In the genomic region with DNA sequence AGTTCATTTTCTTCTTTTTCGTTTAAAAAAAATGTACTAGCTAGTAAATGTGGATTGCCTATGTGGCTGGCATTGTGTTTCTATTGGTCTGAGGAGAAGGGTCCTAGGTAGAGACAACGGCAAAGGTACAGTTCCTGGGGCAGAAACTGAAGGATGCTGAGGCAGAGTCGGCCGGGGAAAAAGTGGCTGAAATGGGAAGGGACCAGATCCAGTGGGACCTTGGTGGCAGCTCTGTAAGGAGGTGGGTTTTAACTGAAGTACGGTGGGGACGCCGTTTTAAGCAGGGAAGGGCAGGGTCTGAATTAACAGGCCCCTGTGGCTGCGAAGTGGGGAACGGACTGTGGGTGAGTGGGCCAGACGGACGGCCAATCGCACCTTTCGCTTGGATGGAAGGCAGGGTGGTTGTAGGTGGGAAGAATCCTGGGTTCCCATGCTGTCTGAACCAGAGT, we compare ENCODE assay signal across 8 cellular contexts. TPM values are rescaled to one million over a fixed set of nuclear protein-coding genes. Genes with fewer than 3 reads are reported as not detected.
DNase-seq lines count a peak whose midpoint lies in the region; ATAC-seq lines count a peak whose summit lies in the region.

No MANE protein-coding gene starts in this region.

- peaks cover 8 to 13% of the 10 kb centered on the region in 2 donors for H3K4me1 Mint-ChIP-seq in natural killer cell treated with Interleukin-12 subunit alpha and Interleukin-12 subunit beta and Interleukin-15 and Interleukin-18, amount 100 ng/mL, for 72 hours (ENCODE audit: low read depth in 2 of 2)

- H3K27me3 Mint-ChIP-seq in natural killer cell treated with Interleukin-12 subunit alpha and Interleukin-12 subunit beta and Interleukin-15 and Interleukin-18, amount 100 ng/mL, for 72 hours = no peaks in the 10 kb centered on the region

- H3K9me3 ChIP-seq in HAP-1 = no peaks in the 10 kb centered on the region
- H3K9me3 ChIP-seq in adipocyte (ENCODE audit: control insufficient read depth, low read length) = no peaks in the 10 kb centered on the region

- peak in 1 of 2 donors; percentile 1 for ATAC-seq in natural killer cell treated with Interleukin-12 subunit alpha and Interleukin-12 subunit beta and Interleukin-15 and Interleukin-18, amount 100 ng/mL, for 72 hours
- ATAC-seq in GM21786 (IDR thresholded peaks at IDR 0.05; ENCODE audit: unreplicated experiment) (no peak), HG03520 (IDR thresholded peaks at IDR 0.05; ENCODE audit: unreplicated experiment) (no peak)

- peak overlapping the region; percentile 61 for H2AFZ ChIP-seq in ACC112 (ENCODE audit: low read length, unreplicated experiment)

- DNase-seq in HAP-1 (ENCODE audit: low spot score in 2 of 2) (no peak), adipocyte (ENCODE audit: low read depth) (no peak), ecto neural progenitor cell (ENCODE audit: low spot score) (no peak), NCI-H128 (lab: John Stamatoyannopoulos, UW; ENCODE audit: unreplicated experiment) (no peak)
- DNase-seq in natural killer cell treated with Interleukin-12 subunit alpha and Interleukin-12 subunit beta and Interleukin-15 and Interleukin-18, amount 100 ng/mL, for 72 hours (ENCODE audit: low spot score) = no peak

- peak overlapping the region; percentile 99 for H3K9ac ChIP-seq in adipocyte (ENCODE audit: low read length)

- peak overlapping the region; percentile 48 for H3K4me3 Mint-ChIP-seq in natural killer cell treated with Interleukin-12 subunit alpha and Interleukin-12 subunit beta and Interleukin-15 and Interleukin-18, amount 100 ng/mL, for 72 hours

- H3K4me3 ChIP-seq in ACC112 (ENCODE audit: low read depth, low read length) (peak overlapping the region; percentile 93; the same call in 1 of the 2 replicates), HAP-1 (peak overlapping the region; percentile 18), adipocyte (ENCODE audit: low read length) (peak overlapping the region; percentile 99)

- no peaks in the 10 kb centered on the region for H3K36me3 ChIP-seq in ACC112 (ENCODE audit: insufficient read depth, low read length)
- peaks cover 8% of the 10 kb centered on the region for H3K36me3 ChIP-seq in HAP-1 (replicated peaks)
- peaks cover 5% of the 10 kb centered on the region for H3K36me3 ChIP-seq in adipocyte (ENCODE audit: control insufficient read depth, insufficient read depth, low read length, severe bottlenecking)

- H3K4me1 ChIP-seq in ACC112 (ENCODE audit: control insufficient read depth, insufficient read depth, low read length, unreplicated experiment) (peaks cover 7% of the 10 kb centered on the region), HAP-1 (peaks cover 3% of the 10 kb centered on the region), adipocyte (ENCODE audit: control insufficient read depth, insufficient read depth, low read length) (peaks cover 15% of the 10 kb centered on the region)

- in situ Hi-C loops in HAP-1 (cut with MboI; ENCODE audit: low sequenced_read_pairs) = no loop called here

- peak overlapping the region in 1 of 2 donors; percentile 29 for H3K27ac Mint-ChIP-seq in natural killer cell treated with Interleukin-12 subunit alpha and Interleukin-12 subunit beta and Interleukin-15 and Interleukin-18, amount 100 ng/mL, for 72 hours

- H3K27ac ChIP-seq in ACC112 (ENCODE audit: low read depth, low read length) = no peak overlapping the region

- no peaks in the 10 kb centered on the region for H3K27me3 ChIP-seq in ACC112 (ENCODE audit: insufficient read depth, low read length)
- H3K27me3 ChIP-seq in HAP-1 (ENCODE audit: low read depth) = no peaks in the 10 kb centered on the region
- H3K27me3 ChIP-seq in adipocyte (replicated peaks; ENCODE audit: control insufficient read depth, insufficient read depth, low read length) = no peaks in the 10 kb centered on the region

- no peaks in the 10 kb centered on the region for H3K36me3 Mint-ChIP-seq in natural killer cell treated with Interleukin-12 subunit alpha and Interleukin-12 subunit beta and Interleukin-15 and Interleukin-18, amount 100 ng/mL, for 72 hours

- H3K9me3 Mint-ChIP-seq in natural killer cell treated with Interleukin-12 subunit alpha and Interleukin-12 subunit beta and Interleukin-15 and Interleukin-18, amount 100 ng/mL, for 72 hours = no peaks in the 10 kb centered on the region

- peaks cover 29% of the 10 kb centered on the region for H3K79me2 ChIP-seq in ACC112 (ENCODE audit: control insufficient read depth, insufficient read depth, low read length, unreplicated experiment)

RNA-seq across cellular contexts. Expression of gene VPS13D, which starts 0.4 kb away (rescaled TPM):
- total RNA-seq in natural killer cell treated with Interleukin-12 subunit alpha and Interleukin-12 subunit beta and Interleukin-15 and Interleukin-18, amount 100 ng/mL, for 72 hours = 10 to 100 TPM; 41.8 to 71.7 TPM

Comparison
In these comparisons a context has a peak if more than half of its experiments do, and no peak if none do; other contexts are left out.
1. H3K4me3 ChIP-seq: peak in every context shown above with its lines; median percentile 99 in adipocyte; 93 in ACC112; 18 in HAP-1.